ENCODE assay signal across 1 cellular context in genomic region chr10:31526681-31527080, GRCh38.
TF ChIP-seq lines count a peak whose summit lies in the region.

No MANE protein-coding gene starts in this region.

TF ChIP-seq in H1, 55 proteins besides CTCF, POLR2A, EP300 and RAD21 (continued from another document):
- no peak for TF ChIP-seq SAP30 (IDR thresholded peaks at IDR 0.05; ENCODE audit: insufficient read depth, insufficient replicate concordance, low read length)
- TF ChIP-seq RFX5 (IDR thresholded peaks at IDR 0.05; ENCODE audit: borderline replicate concordance, low read depth, low read length), result no peak
- no peak for TF ChIP-seq HDAC6 (IDR thresholded peaks at IDR 0.05; ENCODE audit: low read depth, low read length)
- TF ChIP-seq KDM1A (IDR thresholded peaks at IDR 0.05; ENCODE audit: borderline replicate concordance, low read length), result no peak
